9 cellular contexts compared by ENCODE assay signal in the genomic region with DNA sequence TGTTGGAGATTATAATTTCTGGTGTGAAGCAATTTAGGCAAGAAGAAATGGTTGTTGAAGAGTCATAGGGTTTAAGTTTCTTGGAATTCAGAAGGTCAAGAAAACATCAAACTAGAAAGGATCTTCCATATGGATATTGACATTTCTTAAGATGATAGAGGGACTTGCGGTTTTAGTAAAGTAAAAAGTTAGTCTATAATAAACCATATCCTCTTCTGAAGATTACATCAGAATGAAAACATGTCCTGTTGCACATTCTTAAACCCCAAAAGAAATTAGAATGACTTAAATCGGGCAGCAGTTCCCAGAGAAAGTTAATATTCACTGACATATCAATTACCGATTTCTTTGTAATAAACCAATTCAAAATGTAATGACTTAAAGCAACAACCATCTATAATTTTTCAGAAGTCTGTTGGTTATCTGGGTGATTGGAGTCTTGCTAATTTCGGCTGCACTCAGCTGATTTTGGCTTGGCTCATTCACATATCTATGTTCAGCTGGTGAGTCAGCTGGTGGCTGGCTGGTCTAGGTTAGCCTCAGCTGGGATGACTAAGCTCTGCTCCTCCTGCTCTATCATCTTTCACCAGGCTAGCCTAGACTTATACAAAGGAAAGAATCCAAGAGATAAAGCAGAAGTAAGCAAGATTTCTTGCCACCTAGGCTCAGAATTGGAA. TPM values are rescaled to one million over a fixed set of nuclear protein-coding genes. Genes with fewer than 3 reads are reported as not detected.
DNase-seq lines count a peak whose midpoint lies in the region; ATAC-seq, FAIRE-seq and TF ChIP-seq lines count a peak whose summit lies in the region.
"Had no signal": no experiment of that assay in that cellular context is flagged by ENCODE, and none has a peak within 500 bp of the region (broad histone marks: within the 10 kb centered on the region; RNA-seq: fewer than 3 reads in every experiment).

No MANE protein-coding gene starts in this region.

- H3K9me3 Mint-ChIP-seq in activated CD4-positive, alpha-beta memory T cell treated with anti-CD3 and anti-CD28 coated beads for 36 hours: peaks cover 3% of the 10 kb centered on the region

- FAIRE-seq in H54 (lab: Jason Lieb, UNC): peak; percentile 41
- FAIRE-seq: GM18507 had no signal

- ATAC-seq in GM18861 (IDR thresholded peaks at IDR 0.05; ENCODE audit: unreplicated experiment) (no peak), GM18511 (IDR thresholded peaks at IDR 0.05; ENCODE audit: unreplicated experiment) (no peak)

- peaks cover 2% of the 10 kb centered on the region for H3K27me3 Mint-ChIP-seq in activated CD4-positive, alpha-beta memory T cell treated with anti-CD3 and anti-CD28 coated beads for 36 hours

- TF ChIP-seq CTCF in WERI-Rb-1 (IDR thresholded peaks at IDR 0.05; ENCODE audit: low read depth, low read length): no peak

- H3K4me3 Mint-ChIP-seq in activated CD4-positive, alpha-beta memory T cell treated with anti-CD3 and anti-CD28 coated beads for 36 hours: no peak overlapping the region

- peak; percentile 91 for DNase-seq in AG08395 (ENCODE audit: low spot score)
- DNase-seq in H54 (ENCODE audit: insufficient read length, low spot score): peak; percentile 26
- peak; percentile 38 for DNase-seq in activated CD4-positive, alpha-beta memory T cell treated with anti-CD3 and anti-CD28 coated beads for 36 hours
- DNase-seq in iris pigment epithelial cell (ENCODE audit: low read depth): peak; percentile 92
- no peak for DNase-seq in WERI-Rb-1
- DNase-seq in C1 segment of cervical spinal cord (lab: John Stamatoyannopoulos, UW): no peak

- no peaks in the 10 kb centered on the region for H3K27me3 ChIP-seq in WERI-Rb-1 (ENCODE audit: insufficient read depth, low read depth, severe bottlenecking)

- no peaks in the 10 kb centered on the region for H3K36me3 Mint-ChIP-seq in activated CD4-positive, alpha-beta memory T cell treated with anti-CD3 and anti-CD28 coated beads for 36 hours

- intact Hi-C loops in activated CD4-positive, alpha-beta memory T cell treated with anti-CD3 and anti-CD28 coated beads for 36 hours (cut with micrococcal nuclease): loop anchor here (1.0 kb wide), 1 partner anchor 25 kb away; no protein-coding TSS in a partner anchor

- no peaks in the 10 kb centered on the region for H3K36me3 ChIP-seq in WERI-Rb-1

- no peaks in the 10 kb centered on the region for H3K9me3 ChIP-seq in WERI-Rb-1 (ENCODE audit: severe bottlenecking)

- H3K27ac Mint-ChIP-seq in activated CD4-positive, alpha-beta memory T cell treated with anti-CD3 and anti-CD28 coated beads for 36 hours: no peak overlapping the region

- CTCF ChIA-PET in activated CD4-positive, alpha-beta memory T cell treated with anti-CD3 and anti-CD28 coated beads for 36 hours (lab: Charles Lee): no interaction called here

- no peak overlapping the region for H3K27ac ChIP-seq in WERI-Rb-1

- H3K4me1 Mint-ChIP-seq in activated CD4-positive, alpha-beta memory T cell treated with anti-CD3 and anti-CD28 coated beads for 36 hours (ENCODE audit: low read depth): peaks cover 7% of the 10 kb centered on the region

- no peak for TF ChIP-seq POLR2A in H54 (IDR thresholded peaks at IDR 0.05; ENCODE audit: low read depth, low read length)

- no peak overlapping the region for H3K4me3 ChIP-seq in WERI-Rb-1 (ENCODE audit: low read depth, low read length)

- POLR2A ChIA-PET in activated CD4-positive, alpha-beta memory T cell treated with anti-CD3 and anti-CD28 coated beads for 36 hours (lab: Charles Lee): no interaction called here

RNA-seq across cellular contexts. Expression of gene DYNLT3, which starts 24.4 kb away (rescaled TPM):
- 10 to 100 TPM; 27.2 to 27.7 TPM for total RNA-seq in activated CD4-positive, alpha-beta memory T cell treated with anti-CD3 and anti-CD28 coated beads for 36 hours

Comparison
In these comparisons a context has a peak if more than half of its experiments do, and no peak if none do; other contexts are left out.
1. DNase-seq: peak in AG08395 (single experiment), H54 (single experiment), activated CD4-positive, alpha-beta memory T cell treated with anti-CD3 and anti-CD28 coated beads for 36 hours (single experiment) and iris pigment epithelial cell (single experiment); none in WERI-Rb-1 (single experiment) and C1 segment of cervical spinal cord (0 of 14).